1 cellular context compared by ENCODE assay signal in genomic region chr6:29791786-29792122, GRCh38.
TF ChIP-seq lines count a peak whose summit lies in the region.

No MANE protein-coding gene starts in this region.

TF ChIP-seq in GM23338, 12 proteins besides CTCF, POLR2A, EP300 and RAD21 (continued from another document):
- TF ChIP-seq ZNF462 (CRISPR knock-in tag; IDR thresholded peaks at IDR 0.05) (no peak), EZH2 (IDR thresholded peaks at IDR 0.05; ENCODE audit: low read depth, unreplicated experiment) (no peak), ZNF331 (CRISPR knock-in tag; IDR thresholded peaks at IDR 0.05; ENCODE audit: low read depth) (no peak), ZNF114 (CRISPR knock-in tag; IDR thresholded peaks at IDR 0.05) (no peak)
